1 cellular context compared by ENCODE assay signal in the genomic region with DNA sequence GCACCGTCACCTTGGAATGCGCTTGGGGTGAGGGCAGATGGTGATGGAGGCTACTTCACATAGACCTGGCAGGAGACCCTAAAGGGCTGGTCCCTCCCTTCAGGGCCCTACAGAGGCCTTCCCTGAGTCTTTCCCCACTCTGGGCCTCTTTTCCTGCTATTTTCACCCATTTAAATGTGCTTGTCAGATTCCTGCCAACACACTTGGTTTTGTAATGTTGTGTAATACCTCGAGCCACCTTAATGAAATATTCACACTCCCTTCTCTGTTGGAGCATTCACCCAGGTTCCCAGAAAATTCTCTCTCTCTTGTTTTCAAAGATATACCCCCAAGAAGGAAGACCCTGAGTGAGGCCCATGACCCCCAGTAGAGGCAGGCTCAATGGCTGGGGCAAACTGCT.
TF ChIP-seq lines count a peak whose summit lies in the region.

No MANE protein-coding gene starts in this region.

TF ChIP-seq in K562, 482 proteins besides CTCF, POLR2A, EP300 and RAD21:
- no peak for TF ChIP-seq ETS1 (conservative IDR thresholded peaks at IDR 0.05; ENCODE audit: control insufficient read depth, low read depth, low read length)
- no peak for TF ChIP-seq CEBPG (CRISPR knock-in tag; IDR thresholded peaks at IDR 0.05)
- peak; percentile 58 to 75; a peak in 3 of 4 replicates for TF ChIP-seq CEBPG (tag; conservative IDR thresholded peaks at IDR 0.05 in 1 of 2, IDR thresholded peaks at IDR 0.05 in 1 of 2)
- TF ChIP-seq CEBPB (tag; IDR thresholded peaks at IDR 0.05), result peak; percentile 83
- no peak for TF ChIP-seq STAT5B (CRISPR knock-in tag; IDR thresholded peaks at IDR 0.05)
- TF ChIP-seq MTA2 (IDR thresholded peaks at IDR 0.05; ENCODE audit: low read depth), result no peak
- no peak for TF ChIP-seq ZNF212 (CRISPR knock-in tag; IDR thresholded peaks at IDR 0.05)
